18 cellular contexts compared by ENCODE assay signal in the genomic region with DNA sequence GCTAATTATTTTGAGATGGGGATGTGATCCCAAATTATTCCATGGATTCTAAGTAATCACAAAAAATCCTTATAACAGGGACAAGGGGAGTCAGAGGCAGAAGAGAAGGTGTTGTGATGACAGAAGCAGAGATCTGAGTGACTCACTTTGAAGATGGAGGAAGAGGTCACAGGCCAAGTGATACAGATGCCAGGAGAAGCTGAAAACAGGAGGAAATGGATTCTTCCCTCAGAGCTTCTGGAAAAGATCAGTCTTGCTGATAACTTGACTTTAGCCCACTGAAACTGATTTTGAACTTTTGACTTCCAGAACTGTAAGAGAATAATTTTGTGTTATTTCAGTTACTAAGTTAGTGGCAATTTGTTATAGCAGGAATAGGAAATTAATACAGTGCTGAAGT.
A peak's percentile ranks its signal among the peaks of the same experiment; 100 is the strongest.
DNase-seq lines count a peak whose midpoint lies in the region; ATAC-seq and TF ChIP-seq lines count a peak whose summit lies in the region.
"Had no signal": no experiment of that assay in that cellular context is flagged by ENCODE, and none has a peak within 500 bp of the region (broad histone marks: within the 10 kb centered on the region; RNA-seq: fewer than 3 reads in every experiment).

No MANE protein-coding gene starts in this region.

- no peak overlapping the region for H3K4me2 ChIP-seq in PC-3 (ENCODE audit: low read length)

- no peaks in the 10 kb centered on the region for H3F3A ChIP-seq in PC-3 (ENCODE audit: low read length, unreplicated experiment)

- no peak overlapping the region for H3K4me3 ChIP-seq in fibroblast of mammary gland (ENCODE audit: control insufficient read depth, low read depth, low read length)
- H3K4me3 ChIP-seq in spleen, result no peak overlapping the region
- no peak overlapping the region for H3K4me3 ChIP-seq in PC-3 (ENCODE audit: low read length)
- H3K4me3 ChIP-seq: testis had no signal

- DNase-seq in A172 (ENCODE audit: low spot score), result peak; percentile 51
- DNase-seq in ELR (ENCODE audit: low read depth), result peak; percentile 58
- DNase-seq in NCI-H226, result peak; percentile 48
- DNase-seq in fibroblast of mammary gland (ENCODE audit: low read depth), result peak; percentile 66
- no peak for DNase-seq in head of caudate nucleus
- no peak for DNase-seq in H4 (ENCODE audit: low spot score)
- DNase-seq in spleen, result no peak
- DNase-seq in PC-3, result no peak
- DNase-seq: activated CD4-positive, alpha-beta T cell treated with anti-CD3 and anti-CD28 coated beads for 1 hour; CD8-positive, alpha-beta T cell; DMS153; foreskin melanocyte; GOT3; kidney glomerular epithelial cell; NCI-H510A; right cardiac atrium; testis had no signal

- H3K36me3 ChIP-seq in spleen (no peaks in the 10 kb centered on the region), PC-3 (ENCODE audit: low read depth, low read length) (no peaks in the 10 kb centered on the region)

- H3K27me3 ChIP-seq in spleen (replicated peaks in 1 of 7) (no peaks in the 10 kb centered on the region), PC-3 (ENCODE audit: low read length) (no peaks in the 10 kb centered on the region)
- H3K27me3 ChIP-seq: testis had no signal

- no peaks in the 10 kb centered on the region for H3K9me2 ChIP-seq in PC-3 (replicated peaks; ENCODE audit: low read length)

- intact Hi-C loops in head of caudate nucleus (cut with DNase I), result no loop called here
- intact Hi-C loops in spleen (cut with DNase I; ENCODE audit: low total_unique reads), result no loop called here
- intact Hi-C loops in PC-3 (cut with micrococcal nuclease), result no loop called here

- H3K9ac ChIP-seq in PC-3 (ENCODE audit: low read length), result no peak overlapping the region

- no peaks in the 10 kb centered on the region for H3K9me3 ChIP-seq in spleen
- no peaks in the 10 kb centered on the region for H3K9me3 ChIP-seq in PC-3 (ENCODE audit: low read length)
- H3K9me3 ChIP-seq: testis had no signal

- no peak overlapping the region for H2AFZ ChIP-seq in PC-3 (ENCODE audit: low read length)

- no peak for TF ChIP-seq POLR2A in spleen (IDR thresholded peaks at IDR 0.05)

- CTCF ChIA-PET in PC-3 (lab: Charles Lee), result no interaction called here

- peaks cover 0 to 57% (median 24%) of the 10 kb centered on the region in 6 donors for H3K4me1 ChIP-seq in spleen
- H3K4me1 ChIP-seq in PC-3 (ENCODE audit: insufficient read depth, low read length), result no peaks in the 10 kb centered on the region
- H3K4me1 ChIP-seq: testis had no signal

- H3K27ac ChIP-seq in spleen (no peak overlapping the region), PC-3 (ENCODE audit: low read length) (no peak overlapping the region)
- H3K27ac ChIP-seq: testis had no signal

- POLR2A ChIA-PET in PC-3 (lab: Charles Lee; ENCODE audit: unreplicated experiment), result no interaction called here

- H3K79me2 ChIP-seq in PC-3 (ENCODE audit: low read length), result no peaks in the 10 kb centered on the region

- H4K20me1 ChIP-seq in PC-3 (ENCODE audit: low read length), result no peaks in the 10 kb centered on the region

- ATAC-seq in PC-3, result no peak
- ATAC-seq: activated T-helper 17 cell treated with anti-CD3 and anti-CD28 coated beads, Interleukin-2, amount 50 U/mL, for 72 hours; CD8-positive, alpha-beta T cell; right cardiac atrium had no signal

- BruUV-seq in PC-3 (replicated peaks; lab: Mats Ljungman, UMichigan), result no TSS peak

- no peak for TF ChIP-seq CTCF in fibroblast of mammary gland (conservative IDR thresholded peaks at IDR 0.05; ENCODE audit: control insufficient read depth, insufficient read depth, low read depth, low read length)
- TF ChIP-seq CTCF in spleen (IDR thresholded peaks at IDR 0.05 in 8 of 11, conservative IDR thresholded peaks at IDR 0.05 in 3 of 11), result no peak
- TF ChIP-seq CTCF in PC-3 (conservative IDR thresholded peaks at IDR 0.05; ENCODE audit: low read depth, low read length), result no peak

Comparison
In these comparisons a context has a peak if more than half of its experiments do, and no peak if none do; other contexts are left out.
1. DNase-seq: peak in A172 (single experiment), ELR (single experiment), NCI-H226 (single experiment) and fibroblast of mammary gland (single experiment); none in head of caudate nucleus (0 of 42), H4 (single experiment), spleen (single experiment) and PC-3 (single experiment).